ENCODE assay signal across 9 cellular contexts in genomic region chr14:102527255-102528232, GRCh38. TPM values are rescaled to one million over a fixed set of nuclear protein-coding genes. Genes with fewer than 3 reads are reported as not detected.
DNase-seq lines count a peak whose midpoint lies in the region; ATAC-seq lines count a peak whose summit lies in the region.
"Had no signal": no experiment of that assay in that cellular context is flagged by ENCODE, and none has a peak within 500 bp of the region (broad histone marks: within the 10 kb centered on the region; RNA-seq: fewer than 3 reads in every experiment).

No MANE protein-coding gene starts in this region.

- H3K4me3 ChIP-seq in mucosa of stomach (ENCODE audit: low read length): no peak overlapping the region
- H3K4me3 ChIP-seq: smooth muscle cell had no signal

- H3K27me3 ChIP-seq in mucosa of stomach (ENCODE audit: control insufficient read depth, insufficient read depth, low read length): no peaks in the 10 kb centered on the region

- DNase-seq in Caki2 (ENCODE audit: low read depth) (peak; percentile 80), HT-29 (ENCODE audit: low spot score) (peak; percentile 42)
- DNase-seq in activated effector memory CD4-positive, alpha-beta T cell treated with anti-CD3 and anti-CD28 coated beads, Interleukin-2, amount 50 U/mL, for 16 hours: no peak

- no peaks in the 10 kb centered on the region for H3K36me3 ChIP-seq in mucosa of stomach (ENCODE audit: control insufficient read depth, insufficient read depth, low read length)

- in situ Hi-C loops in Caki2 (cut with HindIII; ENCODE audit: low pct_unique_long_range_greater_than_20kb, low sequenced_read_pairs): no loop called here

- H3K27me3 Mint-ChIP-seq in activated T-helper 17 cell treated with anti-CD3 and anti-CD28 coated beads, Interleukin-2, amount 50 U/mL, for 72 hours: no peaks in the 10 kb centered on the region

- no peak overlapping the region for H3K27ac Mint-ChIP-seq in activated T-helper 17 cell treated with anti-CD3 and anti-CD28 coated beads, Interleukin-2, amount 50 U/mL, for 72 hours

- peak overlapping the region; percentile 43 for H3K9ac ChIP-seq in mucosa of stomach (ENCODE audit: low read length)

- no peak overlapping the region for H3K4me3 Mint-ChIP-seq in activated T-helper 17 cell treated with anti-CD3 and anti-CD28 coated beads, Interleukin-2, amount 50 U/mL, for 72 hours

- no peaks in the 10 kb centered on the region for H3K36me3 Mint-ChIP-seq in activated T-helper 17 cell treated with anti-CD3 and anti-CD28 coated beads, Interleukin-2, amount 50 U/mL, for 72 hours (ENCODE audit: low read depth)

- H3K9me3 Mint-ChIP-seq in activated T-helper 17 cell treated with anti-CD3 and anti-CD28 coated beads, Interleukin-2, amount 50 U/mL, for 72 hours: no peaks in the 10 kb centered on the region

- no peaks in the 10 kb centered on the region for H3K9me3 ChIP-seq in mucosa of stomach (ENCODE audit: control insufficient read depth, low read length)

- ATAC-seq in activated T-helper 17 cell treated with anti-CD3 and anti-CD28 coated beads, Interleukin-2, amount 50 U/mL, for 72 hours (replicated peaks): peak; percentile 37
- ATAC-seq in GM18870 (IDR thresholded peaks at IDR 0.05; ENCODE audit: unreplicated experiment) (no peak), HG03097 (IDR thresholded peaks at IDR 0.05; ENCODE audit: low FRiP score, unreplicated experiment) (no peak), GM18498 (IDR thresholded peaks at IDR 0.05; ENCODE audit: unreplicated experiment) (no peak)

- peaks cover 21% of the 10 kb centered on the region for H3K4me1 Mint-ChIP-seq in activated T-helper 17 cell treated with anti-CD3 and anti-CD28 coated beads, Interleukin-2, amount 50 U/mL, for 72 hours

- H3K4me1 ChIP-seq in mucosa of stomach (ENCODE audit: control insufficient read depth, insufficient read depth, low read length): peaks cover 56% of the 10 kb centered on the region

RNA-seq across cellular contexts. Expression of gene ANKRD9, which starts 18.0 kb away (rescaled TPM):
- 14.1 and 27.5 TPM in 2 replicates for total RNA-seq in Caki2 (2014; rRNA removed; shearing (Covaris generic); ENCODE audit: low replicate concordance)
- 40.8 and 44.0 TPM in 2 replicates for total RNA-seq in HT-29 (2014; rRNA removed; shearing (Covaris generic))
- total RNA-seq in activated T-helper 17 cell treated with anti-CD3 and anti-CD28 coated beads, Interleukin-2, amount 50 U/mL, for 72 hours: 1 to 10 TPM; 6.0 to 6.9 TPM
